ENCODE assay signal across 1 cellular context in genomic region chrX:47619486-47620302, GRCh38.
TF ChIP-seq lines count a peak whose summit lies in the region.

TSS of gene SYN1 (minus strand) at chrX:47619857. CDS start at chrX:47619728, 129 bp downstream.

TF ChIP-seq in HEK293, 187 proteins besides CTCF, POLR2A, EP300 and RAD21 (continued from another document and continues in another):
- TF ChIP-seq ZNF274 (IDR thresholded peaks at IDR 0.05; ENCODE audit: low read length): no peak
- no peak for TF ChIP-seq ZNF274 (tag by site-specific recombination; IDR thresholded peaks at IDR 0.05; ENCODE audit: borderline replicate concordance)
- TF ChIP-seq GFI1B (tag by site-specific recombination; IDR thresholded peaks at IDR 0.05): no peak
- TF ChIP-seq ZNF626 (tag by site-specific recombination; IDR thresholded peaks at IDR 0.05): no peak
- no peak for TF ChIP-seq BCL11B (tag by site-specific recombination; IDR thresholded peaks at IDR 0.05; ENCODE audit: low read depth)
- TF ChIP-seq PBX3 (CRISPR knock-in tag; IDR thresholded peaks at IDR 0.05): peak; percentile 80; the same call in 1 of the 2 replicates
- TF ChIP-seq ZNF692 (tag by site-specific recombination; IDR thresholded peaks at IDR 0.05): peak; percentile 65
- no peak for TF ChIP-seq ZNF610 (tag by site-specific recombination; IDR thresholded peaks at IDR 0.05; ENCODE audit: borderline replicate concordance)
- TF ChIP-seq ZNF324 (tag by site-specific recombination; IDR thresholded peaks at IDR 0.05): no peak
- peak; percentile 30; the same call in 1 of the 2 replicates for TF ChIP-seq GLIS1 (tag by site-specific recombination; IDR thresholded peaks at IDR 0.05)
- TF ChIP-seq INSM2 (tag by site-specific recombination; IDR thresholded peaks at IDR 0.05): 0 out of 2 replicates have a peak, but pooled peaks have one; percentile 30
- no peak for TF ChIP-seq ZNF140 (tag by site-specific recombination; IDR thresholded peaks at IDR 0.05)
- TF ChIP-seq PRDM1 (tag by site-specific recombination; IDR thresholded peaks at IDR 0.05): no peak
- no peak for TF ChIP-seq BCL6B (tag by site-specific recombination; IDR thresholded peaks at IDR 0.05)
- no peak for TF ChIP-seq HOXA7 (CRISPR knock-in tag; IDR thresholded peaks at IDR 0.05; ENCODE audit: borderline replicate concordance)
- TF ChIP-seq ZNF16 (tag by site-specific recombination; IDR thresholded peaks at IDR 0.05; ENCODE audit: low read depth): no peak
- peak; percentile 80; the same call in 1 of the 2 replicates for TF ChIP-seq ZSCAN30 (tag by site-specific recombination; IDR thresholded peaks at IDR 0.05)
- TF ChIP-seq ZBTB17 (tag by site-specific recombination; IDR thresholded peaks at IDR 0.05): no peak
- no peak for TF ChIP-seq ZNF174 (tag by site-specific recombination; IDR thresholded peaks at IDR 0.05)
- TF ChIP-seq ZNF843 (tag by site-specific recombination; IDR thresholded peaks at IDR 0.05): no peak
- no peak for TF ChIP-seq ZNF221 (tag by site-specific recombination; IDR thresholded peaks at IDR 0.05; ENCODE audit: borderline replicate concordance)
- no peak for TF ChIP-seq ZNF555 (tag by site-specific recombination; conservative IDR thresholded peaks at IDR 0.05)
- TF ChIP-seq ZIC2 (tag by site-specific recombination; IDR thresholded peaks at IDR 0.05): no peak
- TF ChIP-seq ZBTB10 (tag by site-specific recombination; IDR thresholded peaks at IDR 0.05): peak; percentile 82
- no peak for TF ChIP-seq ZNF701 (tag by site-specific recombination; IDR thresholded peaks at IDR 0.05)
- TF ChIP-seq ZXDB (tag by site-specific recombination; IDR thresholded peaks at IDR 0.05): no peak
- no peak for TF ChIP-seq ZNF677 (tag by site-specific recombination; IDR thresholded peaks at IDR 0.05)
- no peak for TF ChIP-seq ZNF362 (tag by site-specific recombination; IDR thresholded peaks at IDR 0.05)
- 0 out of 2 replicates have a peak, but pooled peaks have one; percentile 39 for TF ChIP-seq ZNF785 (tag by site-specific recombination; IDR thresholded peaks at IDR 0.05)
- TF ChIP-seq ZNF280D (tag by site-specific recombination; IDR thresholded peaks at IDR 0.05): no peak
- no peak for TF ChIP-seq ZNF112 (tag by site-specific recombination; IDR thresholded peaks at IDR 0.05)
- no peak for TF ChIP-seq ZNF837 (tag by site-specific recombination; IDR thresholded peaks at IDR 0.05)
- TF ChIP-seq FEZF1 (tag by site-specific recombination; IDR thresholded peaks at IDR 0.05): no peak
- TF ChIP-seq ZFP69B (tag by site-specific recombination; IDR thresholded peaks at IDR 0.05): no peak
- TF ChIP-seq ZNF473 (tag by site-specific recombination; IDR thresholded peaks at IDR 0.05): no peak
- no peak for TF ChIP-seq ZNF266 (tag by site-specific recombination; IDR thresholded peaks at IDR 0.05; ENCODE audit: low read depth)
- no peak for TF ChIP-seq MYNN (tag by site-specific recombination; IDR thresholded peaks at IDR 0.05; ENCODE audit: borderline replicate concordance)
- TF ChIP-seq KLF16 (tag by site-specific recombination; IDR thresholded peaks at IDR 0.05): no peak
- no peak for TF ChIP-seq SP3 (tag by site-specific recombination; IDR thresholded peaks at IDR 0.05)
- TF ChIP-seq ZBTB49 (tag by site-specific recombination; IDR thresholded peaks at IDR 0.05; ENCODE audit: low read depth): no peak
- TF ChIP-seq ZNF639 (tag by site-specific recombination; IDR thresholded peaks at IDR 0.05): no peak
- TF ChIP-seq PRDM10 (tag by site-specific recombination; IDR thresholded peaks at IDR 0.05): peak; percentile 97
- TF ChIP-seq ZNF48 (tag by site-specific recombination; IDR thresholded peaks at IDR 0.05): no peak
